ENCODE assay signal across 14 cellular contexts in genomic region chr5:108295588-108296368, GRCh38.
DNase-seq lines count a peak whose midpoint lies in the region; ATAC-seq, FAIRE-seq and TF ChIP-seq lines count a peak whose summit lies in the region.
"Had no signal": no experiment of that assay in that cellular context is flagged by ENCODE, and none has a peak within 500 bp of the region (broad histone marks: within the 10 kb centered on the region; RNA-seq: fewer than 3 reads in every experiment).

No MANE protein-coding gene starts in this region.

- intact Hi-C loops in endothelial cell of umbilical vein (cut with micrococcal nuclease): loop anchor here (2.0 kb wide), 1 partner anchor 49 kb away; no protein-coding TSS in a partner anchor
- intact Hi-C loops in left lung (cut with DNase I): no loop called here

- dilution Hi-C loops in endothelial cell of umbilical vein (cut with MboI; ENCODE audit: extremely low pct_ligation_motif_present, low sequenced_read_pairs): no loop called here

- no peak overlapping the region for H3K4me3 ChIP-seq in AG10803 (ENCODE audit: low read length)
- no peak overlapping the region for H3K4me3 ChIP-seq in endothelial cell of umbilical vein (replicated peaks in 1 of 3; ENCODE audit: insufficient read depth in 1 of 3, low read depth in 1 of 3, low read length in 3 of 3)
- H3K4me3 ChIP-seq in left lung: no peak overlapping the region
- H3K4me3 ChIP-seq: suprapubic skin had no signal

- H3K4me1 Mint-ChIP-seq in T-cell: peaks cover 0 to 8% (median 6%) of the 10 kb centered on the region in 3 donors

- H3K27ac Mint-ChIP-seq in T-cell: no peak overlapping the region
- H3K27ac Mint-ChIP-seq: activated naive CD8-positive, alpha-beta T cell treated with anti-CD3 and anti-CD28 coated beads, Interleukin-2, amount 10 ng/mL, durations not matched to agents 7 days and 5 days; T-helper 1 cell treated with Interleukin-12 subunit alpha and Interleukin-12 subunit beta and Interleukin-4 antibody, amounts not matched to agents 30 μg/mL and 1 μg/mL, for 36 hours had no signal

- TSS peak; percentile 89 for BruUV-seq in endothelial cell of umbilical vein (replicated peaks; lab: Mats Ljungman, UMichigan)

- FAIRE-seq in endothelial cell of umbilical vein (lab: Jason Lieb, UNC): peak; percentile 71

- no peak overlapping the region for H3K4me3 Mint-ChIP-seq in T-cell
- H3K4me3 Mint-ChIP-seq: activated naive CD8-positive, alpha-beta T cell treated with anti-CD3 and anti-CD28 coated beads, Interleukin-2, amount 10 ng/mL, durations not matched to agents 7 days and 5 days; T-helper 1 cell treated with Interleukin-12 subunit alpha and Interleukin-12 subunit beta and Interleukin-4 antibody, amounts not matched to agents 30 μg/mL and 1 μg/mL, for 36 hours had no signal

- ATAC-seq in left lung (peak; percentile 24), T-cell (replicated peaks in 1 of 4) (no peak), GM18511 (IDR thresholded peaks at IDR 0.05; ENCODE audit: unreplicated experiment) (no peak), HG02840 (IDR thresholded peaks at IDR 0.05; ENCODE audit: low FRiP score, unreplicated experiment) (no peak)

- no peaks in the 10 kb centered on the region for H4K20me1 ChIP-seq in endothelial cell of umbilical vein (replicated peaks; ENCODE audit: control insufficient read depth, extremely low read depth, insufficient read depth, low read length)

- POLR2A ChIA-PET in endothelial cell of umbilical vein (lab: Charles Lee): interaction anchor here (0.6 kb wide), 1 partner anchor 975 kb away, joined by 7 read pairs; no protein-coding TSS in a partner anchor
- POLR2A ChIA-PET in T-cell (lab: Charles Lee): interaction anchor here in 1 of 2 donors (0.6 kb wide), 1 partner anchor 31 kb away, joined by 3 read pairs; no protein-coding TSS in a partner anchor

- H2AFZ ChIP-seq in endothelial cell of umbilical vein (ENCODE audit: low read depth, low read length): peak overlapping the region; percentile 67

- TF ChIP-seq POLR2A in endothelial cell of umbilical vein (IDR thresholded peaks at IDR 0.05; ENCODE audit: low read depth, low read length): no peak

- CTCF ChIA-PET in endothelial cell of umbilical vein (lab: Charles Lee) (interaction anchor here (1.1 to 2.2 kb wide), 5 partner anchors 9 to 1183 kb away, joined by 3 to 15 read pairs (median 4); no protein-coding TSS in a partner anchor), T-cell (lab: Charles Lee) (interaction anchor here in 1 of 2 donors (0.7 kb wide), 1 partner anchor 385 kb away, joined by 3 read pairs; no protein-coding TSS in a partner anchor)

- peaks cover 2% of the 10 kb centered on the region for H3K9me1 ChIP-seq in endothelial cell of umbilical vein (replicated peaks; ENCODE audit: control insufficient read depth, extremely low read depth, insufficient read depth, low read length)

- H3K36me3 ChIP-seq in endothelial cell of umbilical vein (ENCODE audit: control insufficient read depth in 2 of 2, extremely low read depth in 1 of 2, insufficient read depth in 2 of 2, low read length in 2 of 2) (no peaks in the 10 kb centered on the region), left lung (no peaks in the 10 kb centered on the region)
- H3K36me3 ChIP-seq: suprapubic skin had no signal

- peaks cover 0 to 3% (median 0%) of the 10 kb centered on the region in 3 donors for H3K9me3 Mint-ChIP-seq in T-cell
- H3K9me3 Mint-ChIP-seq: activated naive CD8-positive, alpha-beta T cell treated with anti-CD3 and anti-CD28 coated beads, Interleukin-2, amount 10 ng/mL, durations not matched to agents 7 days and 5 days; T-helper 1 cell treated with Interleukin-12 subunit alpha and Interleukin-12 subunit beta and Interleukin-4 antibody, amounts not matched to agents 30 μg/mL and 1 μg/mL, for 36 hours had no signal

- no peaks in the 10 kb centered on the region for H3K27me3 Mint-ChIP-seq in T-cell
- H3K27me3 Mint-ChIP-seq: activated naive CD8-positive, alpha-beta T cell treated with anti-CD3 and anti-CD28 coated beads, Interleukin-2, amount 10 ng/mL, durations not matched to agents 7 days and 5 days had no signal

- H3K27me3 ChIP-seq in endothelial cell of umbilical vein (ENCODE audit: control insufficient read depth in 2 of 2, insufficient read depth in 2 of 2, low read length in 2 of 2) (no peaks in the 10 kb centered on the region), left lung (no peaks in the 10 kb centered on the region)
- H3K27me3 ChIP-seq: suprapubic skin had no signal

- H3K9me3 ChIP-seq in endothelial cell of umbilical vein (replicated peaks; ENCODE audit: control insufficient read depth, insufficient read depth, low read length) (no peaks in the 10 kb centered on the region), left lung (no peaks in the 10 kb centered on the region)
- H3K9me3 ChIP-seq: suprapubic skin had no signal

- H3K4me2 ChIP-seq in endothelial cell of umbilical vein (ENCODE audit: insufficient read depth, low read length): peak overlapping the region; percentile 86

- no peaks in the 10 kb centered on the region for H3K79me2 ChIP-seq in endothelial cell of umbilical vein (ENCODE audit: control insufficient read depth, insufficient read depth, low read length)

- H3K27ac ChIP-seq in endothelial cell of umbilical vein (ENCODE audit: insufficient read depth, low read depth, low read length) (peak overlapping the region; percentile 75), left lung (no peak overlapping the region)
- H3K27ac ChIP-seq: suprapubic skin had no signal

- peaks cover 19% of the 10 kb centered on the region for H3K36me3 Mint-ChIP-seq in T-cell
- H3K36me3 Mint-ChIP-seq: activated naive CD8-positive, alpha-beta T cell treated with anti-CD3 and anti-CD28 coated beads, Interleukin-2, amount 10 ng/mL, durations not matched to agents 7 days and 5 days had no signal

- TF ChIP-seq CTCF in AG10803 (conservative IDR thresholded peaks at IDR 0.05; ENCODE audit: low read length) (no peak), endothelial cell of umbilical vein (IDR thresholded peaks at IDR 0.05; ENCODE audit: extremely low read depth in 1 of 2, insufficient read depth in 1 of 2, low read depth in 1 of 2, low read length in 2 of 2) (no peak), left lung (IDR thresholded peaks at IDR 0.05) (no peak)

- H3K4me1 ChIP-seq in endothelial cell of umbilical vein (ENCODE audit: control insufficient read depth, extremely low read depth, insufficient read depth, low read length) (peaks cover 12% of the 10 kb centered on the region), left lung (peaks cover 0 to 3% of the 10 kb centered on the region in 2 donors)
- H3K4me1 ChIP-seq: suprapubic skin had no signal

- peak; percentile 8 for DNase-seq in AG10803 (ENCODE audit: low read depth)
- peak; percentile 23 for DNase-seq in LoVo (ENCODE audit: low spot score)
- DNase-seq in endothelial cell of umbilical vein (ENCODE audit: low read depth, low spot score): peak; percentile 80
- no peak for DNase-seq in left lung
- no peak for DNase-seq in SKM-1 treated with dmso at 0.1 percent for 144 hours (lab: John Stamatoyannopoulos, UW; ENCODE audit: unreplicated experiment)
- DNase-seq in T-cell: no peak
- DNase-seq: activated CD4-positive, CD25-positive, alpha-beta regulatory T cell treated with anti-CD3 and anti-CD28 coated beads, Interleukin-2, amount 50 U/mL, for 72 hours; activated naive CD8-positive, alpha-beta T cell treated with anti-CD3 and anti-CD28 coated beads, Interleukin-2, amount 10 ng/mL, durations not matched to agents 7 days and 5 days; NCI-H1092 treated with DMSO at 0.1 percent for 48 hours; NCI-H345 had no signal

- peak overlapping the region; percentile 16 for H3K9ac ChIP-seq in endothelial cell of umbilical vein (replicated peaks; ENCODE audit: extremely low read depth, insufficient read depth, low read length)

TF ChIP-seq in endothelial cell of umbilical vein, 7 proteins besides CTCF, POLR2A, EP300 and RAD21:
- TF ChIP-seq POLR2AphosphoS5 (IDR thresholded peaks at IDR 0.05; ENCODE audit: insufficient read depth, low read depth, low read length) (no peak), EZH2 (IDR thresholded peaks at IDR 0.05; ENCODE audit: borderline replicate concordance, low read depth, low read length, severe bottlenecking) (no peak), FOS (IDR thresholded peaks at IDR 0.05; ENCODE audit: borderline replicate concordance, insufficient read depth, low read length) (peak; percentile 67), GATA2 (IDR thresholded peaks at IDR 0.05; ENCODE audit: insufficient read depth, insufficient read length, low read depth, low read length) (no peak), JUN (IDR thresholded peaks at IDR 0.05; ENCODE audit: borderline replicate concordance, insufficient read depth, insufficient read length, low read depth) (peak; percentile 72)

Comparison
In these comparisons a context has a peak if more than half of its experiments do, and no peak if none do; other contexts are left out.
1. DNase-seq: peak in AG10803 (single experiment), LoVo (single experiment) and endothelial cell of umbilical vein (single experiment); none in left lung (0 of 2), SKM-1 treated with dmso at 0.1 percent for 144 hours (single experiment) and T-cell (0 of 34).